Comparison of ENCODE assay signal across 29 cellular contexts in the genomic region with DNA sequence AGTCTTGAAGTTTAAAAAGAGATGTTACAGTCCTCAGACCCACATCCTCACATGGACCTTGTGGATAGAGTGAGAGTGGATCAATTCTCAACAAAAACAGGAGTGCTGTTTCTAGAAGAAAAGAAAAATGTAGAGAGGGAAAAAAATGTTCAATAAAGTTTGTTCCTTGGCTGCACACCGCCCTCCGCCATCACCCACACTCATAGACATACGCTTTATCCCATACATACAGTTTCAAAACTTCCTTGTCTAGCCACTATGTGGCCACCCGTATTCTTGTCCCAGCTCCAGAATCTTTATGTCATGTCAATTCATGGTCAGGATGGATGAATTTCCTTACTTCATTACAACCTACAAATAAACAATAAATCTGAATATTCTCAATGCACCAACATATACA.
"Had no signal": no experiment of that assay in that cellular context is flagged by ENCODE, and none has a peak within 500 bp of the region (broad histone marks: within the 10 kb centered on the region; RNA-seq: fewer than 3 reads in every experiment).

No MANE protein-coding gene starts in this region.

- H3K36me3 ChIP-seq: adrenal gland, colonic mucosa had no signal

- ATAC-seq: activated CD4-positive, alpha-beta T cell treated with anti-CD3 and anti-CD28 coated beads for 36 hours; activated CD8-positive, alpha-beta memory T cell treated with anti-CD3 and anti-CD28 coated beads, Interleukin-2, amount 10 ng/mL, durations not matched to agents 7 days and 5 days; activated CD8-positive, alpha-beta T cell treated with anti-CD3 and anti-CD28 coated beads, Interleukin-2, amount 10 ng/mL, durations not matched to agents 7 days and 5 days; activated naive CD8-positive, alpha-beta T cell treated with anti-CD3 and anti-CD28 coated beads, Interleukin-2, amount 50 U/mL, for 24 hours; body of pancreas; esophagus mucosa had no signal

- H3K4me3 ChIP-seq: adrenal gland, body of pancreas, colonic mucosa had no signal

- H3K4me1 ChIP-seq: adrenal gland, body of pancreas, colonic mucosa had no signal

- H3K36me3 Mint-ChIP-seq: activated CD4-positive, alpha-beta memory T cell treated with anti-CD3 and anti-CD28 coated beads for 36 hours; activated CD8-positive, alpha-beta memory T cell treated with anti-CD3 and anti-CD28 coated beads, Interleukin-2, amount 10 ng/mL, durations not matched to agents 7 days and 5 days; activated naive CD4-positive, alpha-beta T cell treated with anti-CD3 and anti-CD28 coated beads, Interleukin-2, amount 50 U/mL, for 24 hours; activated naive CD8-positive, alpha-beta T cell treated with anti-CD3 and anti-CD28 coated beads for 36 hours had no signal

- H3K9me3 ChIP-seq: adrenal gland, colonic mucosa had no signal

- DNase-seq: activated CD4-positive, alpha-beta memory T cell treated with anti-CD3 and anti-CD28 coated beads for 36 hours; activated CD4-positive, alpha-beta T cell treated with anti-CD3 and anti-CD28 coated beads for 36 hours; activated CD4-positive, alpha-beta T cell treated with anti-CD3 and anti-CD28 coated beads, Interleukin-2, amount 10 ng/mL, durations not matched to agents 24 days and 14 days; activated CD4-positive, CD25-positive, alpha-beta regulatory T cell; activated CD4-positive, CD25-positive, alpha-beta regulatory T cell treated with anti-CD3 and anti-CD28 coated beads, Interleukin-2, amount 50 U/mL, for 72 hours; activated CD8-positive, alpha-beta memory T cell treated with anti-CD3 and anti-CD28 coated beads, Interleukin-2, amount 10 ng/mL, durations not matched to agents 7 days and 5 days; activated CD8-positive, alpha-beta memory T cell treated with anti-CD3 and anti-CD28 coated beads, Interleukin-2, amount 50 U/mL, for 4 hours; activated CD8-positive, alpha-beta T cell treated with anti-CD3 and anti-CD28 coated beads, Interleukin-2, amount 10 ng/mL, durations not matched to agents 7 days and 5 days; activated effector memory CD4-positive, alpha-beta T cell treated with anti-CD3 and anti-CD28 coated beads, Interleukin-2, amount 50 U/mL, for 16 hours; activated naive CD4-positive, alpha-beta T cell treated with anti-CD3 and anti-CD28 coated beads for 36 hours; activated naive CD8-positive, alpha-beta T cell treated with anti-CD3 and anti-CD28 coated beads for 36 hours; activated naive CD8-positive, alpha-beta T cell treated with anti-CD3 and anti-CD28 coated beads, Interleukin-2, amount 50 U/mL, for 24 hours; activated T-cell treated with anti-CD3 and anti-CD28 coated beads, Interleukin-2, amount 50 U/mL, for 1 hour; activated T-cell treated with anti-CD3 and anti-CD28 coated beads, Interleukin-2, amount 50 U/mL, for 48 hours; adrenal gland; amygdala; aorta; body of pancreas; caudate nucleus; cerebellar nuclear complex; colonic mucosa; effector CD8-positive, alpha-beta T cell; foreskin fibroblast; head of caudate nucleus; T-helper 2 cell had no signal

- H3K4me3 Mint-ChIP-seq: activated CD4-positive, alpha-beta memory T cell treated with anti-CD3 and anti-CD28 coated beads for 36 hours; activated CD4-positive, alpha-beta T cell treated with anti-CD3 and anti-CD28 coated beads for 36 hours; activated CD4-positive, alpha-beta T cell treated with anti-CD3 and anti-CD28 coated beads, Interleukin-2, amount 10 ng/mL, durations not matched to agents 24 days and 14 days; activated CD8-positive, alpha-beta memory T cell treated with anti-CD3 and anti-CD28 coated beads, Interleukin-2, amount 10 ng/mL, durations not matched to agents 7 days and 5 days; activated CD8-positive, alpha-beta T cell treated with anti-CD3 and anti-CD28 coated beads, Interleukin-2, amount 10 ng/mL, durations not matched to agents 7 days and 5 days; activated naive CD4-positive, alpha-beta T cell treated with anti-CD3 and anti-CD28 coated beads for 36 hours; activated naive CD4-positive, alpha-beta T cell treated with anti-CD3 and anti-CD28 coated beads, Interleukin-2, amount 50 U/mL, for 24 hours; activated naive CD8-positive, alpha-beta T cell treated with anti-CD3 and anti-CD28 coated beads for 36 hours; activated naive CD8-positive, alpha-beta T cell treated with anti-CD3 and anti-CD28 coated beads, Interleukin-2, amount 50 U/mL, for 24 hours; activated T-helper 1 cell treated with anti-CD3 and anti-CD28 coated beads, Interleukin-12 subunit alpha, Interleukin-12 subunit beta, Interleukin-2, Interleukin-4 antibody, amounts not matched to agents 30 ng/mL and 10 ng/mL and 1 ng/mL, durations not matched to agents 14 hours and 24 hours and 36 hours had no signal

- H3K27me3 ChIP-seq: adrenal gland, body of pancreas, colonic mucosa had no signal

- H3K27ac Mint-ChIP-seq: activated CD4-positive, alpha-beta memory T cell treated with anti-CD3 and anti-CD28 coated beads for 36 hours; activated CD4-positive, alpha-beta T cell treated with anti-CD3 and anti-CD28 coated beads for 36 hours; activated CD4-positive, alpha-beta T cell treated with anti-CD3 and anti-CD28 coated beads, Interleukin-2, amount 10 ng/mL, durations not matched to agents 24 days and 14 days; activated CD8-positive, alpha-beta memory T cell treated with anti-CD3 and anti-CD28 coated beads, Interleukin-2, amount 10 ng/mL, durations not matched to agents 7 days and 5 days; activated CD8-positive, alpha-beta T cell treated with anti-CD3 and anti-CD28 coated beads, Interleukin-2, amount 10 ng/mL, durations not matched to agents 7 days and 5 days; activated naive CD4-positive, alpha-beta T cell treated with anti-CD3 and anti-CD28 coated beads for 36 hours; activated naive CD4-positive, alpha-beta T cell treated with anti-CD3 and anti-CD28 coated beads, Interleukin-2, amount 50 U/mL, for 24 hours; activated naive CD8-positive, alpha-beta T cell treated with anti-CD3 and anti-CD28 coated beads for 36 hours; activated naive CD8-positive, alpha-beta T cell treated with anti-CD3 and anti-CD28 coated beads, Interleukin-2, amount 50 U/mL, for 24 hours; activated T-helper 1 cell treated with anti-CD3 and anti-CD28 coated beads, Interleukin-12 subunit alpha, Interleukin-12 subunit beta, Interleukin-2, Interleukin-4 antibody, amounts not matched to agents 30 ng/mL and 10 ng/mL and 1 ng/mL, durations not matched to agents 14 hours and 24 hours and 36 hours; activated T-helper 2 cell treated with anti-CD3 and anti-CD28 coated beads, Interferon-gamma antibody, Interleukin-2, Interleukin-4, amounts not matched to agents 10 μg/mL and 5 μg/mL and 100 μg/mL, durations not matched to agents 14 hours and 24 hours and 36 hours had no signal

- H3K27ac ChIP-seq: adrenal gland, body of pancreas, colonic mucosa had no signal

- H3K9me3 Mint-ChIP-seq: activated CD4-positive, alpha-beta memory T cell treated with anti-CD3 and anti-CD28 coated beads for 36 hours; activated CD4-positive, alpha-beta T cell treated with anti-CD3 and anti-CD28 coated beads, Interleukin-2, amount 10 ng/mL, durations not matched to agents 24 days and 14 days; activated naive CD4-positive, alpha-beta T cell treated with anti-CD3 and anti-CD28 coated beads for 36 hours; activated naive CD4-positive, alpha-beta T cell treated with anti-CD3 and anti-CD28 coated beads, Interleukin-2, amount 50 U/mL, for 24 hours; activated naive CD8-positive, alpha-beta T cell treated with anti-CD3 and anti-CD28 coated beads, Interleukin-2, amount 50 U/mL, for 24 hours; activated T-helper 1 cell treated with anti-CD3 and anti-CD28 coated beads, Interleukin-12 subunit alpha, Interleukin-12 subunit beta, Interleukin-2, Interleukin-4 antibody, amounts not matched to agents 30 ng/mL and 10 ng/mL and 1 ng/mL, durations not matched to agents 14 hours and 24 hours and 36 hours; activated T-helper 2 cell treated with anti-CD3 and anti-CD28 coated beads, Interferon-gamma antibody, Interleukin-2, Interleukin-4, amounts not matched to agents 10 μg/mL and 5 μg/mL and 100 μg/mL, durations not matched to agents 14 hours and 24 hours and 36 hours had no signal

- H3K4me1 Mint-ChIP-seq: activated CD4-positive, alpha-beta T cell treated with anti-CD3 and anti-CD28 coated beads for 36 hours; activated CD4-positive, alpha-beta T cell treated with anti-CD3 and anti-CD28 coated beads, Interleukin-2, amount 10 ng/mL, durations not matched to agents 24 days and 14 days; activated CD8-positive, alpha-beta memory T cell treated with anti-CD3 and anti-CD28 coated beads, Interleukin-2, amount 10 ng/mL, durations not matched to agents 7 days and 5 days; activated naive CD4-positive, alpha-beta T cell treated with anti-CD3 and anti-CD28 coated beads, Interleukin-2, amount 50 U/mL, for 24 hours; activated naive CD8-positive, alpha-beta T cell treated with anti-CD3 and anti-CD28 coated beads for 36 hours; activated naive CD8-positive, alpha-beta T cell treated with anti-CD3 and anti-CD28 coated beads, Interleukin-2, amount 50 U/mL, for 24 hours had no signal
